ENCODE assay signal across 1 cellular context in genomic region chr10:14153570-14154055, GRCh38.
TF ChIP-seq lines count a peak whose summit lies in the region.

No MANE protein-coding gene starts in this region.

TF ChIP-seq in GM23338, 12 proteins besides CTCF, POLR2A, EP300 and RAD21 (continued from another document):
- TF ChIP-seq ZNF462 (CRISPR knock-in tag; IDR thresholded peaks at IDR 0.05) (no peak), JUNB (IDR thresholded peaks at IDR 0.05; ENCODE audit: unreplicated experiment) (no peak), NANOG (IDR thresholded peaks at IDR 0.05; ENCODE audit: borderline replicate concordance) (no peak)
- TF ChIP-seq, protein P1, sequence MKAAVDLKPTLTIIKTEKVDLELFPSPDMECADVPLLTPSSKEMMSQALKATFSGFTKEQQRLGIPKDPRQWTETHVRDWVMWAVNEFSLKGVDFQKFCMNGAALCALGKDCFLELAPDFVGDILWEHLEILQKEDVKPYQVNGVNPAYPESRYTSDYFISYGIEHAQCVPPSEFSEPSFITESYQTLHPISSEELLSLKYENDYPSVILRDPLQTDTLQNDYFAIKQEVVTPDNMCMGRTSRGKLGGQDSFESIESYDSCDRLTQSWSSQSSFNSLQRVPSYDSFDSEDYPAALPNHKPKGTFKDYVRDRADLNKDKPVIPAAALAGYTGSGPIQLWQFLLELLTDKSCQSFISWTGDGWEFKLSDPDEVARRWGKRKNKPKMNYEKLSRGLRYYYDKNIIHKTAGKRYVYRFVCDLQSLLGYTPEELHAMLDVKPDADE (IDR thresholded peaks at IDR 0.05) = no peak
